8 cellular contexts compared by ENCODE assay signal in genomic region chr5:181221792-181222629, GRCh38. TPM values are rescaled to one million over a fixed set of nuclear protein-coding genes. Genes with fewer than 3 reads are reported as not detected.
DNase-seq lines count a peak whose midpoint lies in the region; ATAC-seq and TF ChIP-seq lines count a peak whose summit lies in the region.

No MANE protein-coding gene starts in this region.

- TF ChIP-seq CTCF in GM23338 (conservative IDR thresholded peaks at IDR 0.05; ENCODE audit: low read depth in 2 of 2) (no peak), upper lobe of left lung (IDR thresholded peaks at IDR 0.05) (no peak)

- WGBS in upper lobe of left lung, 2 donors: 6 to 17% methylated on average over 7 to 46 of the region's 50 CpGs

- H3K27me3 Mint-ChIP-seq in GM23338 (ENCODE audit: insufficient read depth, low read depth, poor library complexity): peaks cover 61% of the 10 kb centered on the region
- peaks cover 2% of the 10 kb centered on the region for H3K27me3 Mint-ChIP-seq in activated T-helper 2 cell treated with anti-CD3 and anti-CD28 coated beads, Interferon-gamma antibody, Interleukin-2, Interleukin-4, amounts not matched to agents 10 μg/mL and 5 μg/mL and 100 μg/mL, durations not matched to agents 14 hours and 24 hours and 36 hours (ENCODE audit: low read depth)

- peaks cover 25% of the 10 kb centered on the region for H3K79me2 ChIP-seq in GM23338 (replicated peaks; ENCODE audit: insufficient read depth)

- peaks cover 23% of the 10 kb centered on the region for H3K4me1 Mint-ChIP-seq in GM23338
- H3K4me1 Mint-ChIP-seq in activated T-helper 2 cell treated with anti-CD3 and anti-CD28 coated beads, Interferon-gamma antibody, Interleukin-2, Interleukin-4, amounts not matched to agents 10 μg/mL and 5 μg/mL and 100 μg/mL, durations not matched to agents 14 hours and 24 hours and 36 hours (ENCODE audit: low read depth): peaks cover 63% of the 10 kb centered on the region

- peak overlapping the region; percentile 99 for H3K4me3 Mint-ChIP-seq in GM23338
- H3K4me3 Mint-ChIP-seq in activated T-helper 2 cell treated with anti-CD3 and anti-CD28 coated beads, Interferon-gamma antibody, Interleukin-2, Interleukin-4, amounts not matched to agents 10 μg/mL and 5 μg/mL and 100 μg/mL, durations not matched to agents 14 hours and 24 hours and 36 hours (ENCODE audit: low read depth): peak overlapping the region; percentile 97

- H4K20me1 ChIP-seq in GM23338 (replicated peaks; ENCODE audit: insufficient read depth): no peaks in the 10 kb centered on the region; the same call in 1 of the 2 replicates

- peak overlapping the region; percentile 47; the same call in 1 of the 2 replicates for H3K27ac ChIP-seq in GM23338 (ENCODE audit: low read depth)
- H3K27ac ChIP-seq in upper lobe of left lung: peak overlapping the region; percentile 95 to 98 (median 96)

- H3K9me3 ChIP-seq in MG63 (no peaks in the 10 kb centered on the region), upper lobe of left lung (no peaks in the 10 kb centered on the region)

- H3K9me2 ChIP-seq in GM23338 (ENCODE audit: insufficient read depth): no peaks in the 10 kb centered on the region

- H3K4me1 ChIP-seq in GM23338 (ENCODE audit: insufficient read depth) (peaks cover 12% of the 10 kb centered on the region; the same call in 1 of the 2 replicates), upper lobe of left lung (peaks cover 27 to 56% (median 30%) of the 10 kb centered on the region in 4 donors)

- peak overlapping the region; percentile 93 for H3K27ac Mint-ChIP-seq in GM23338
- H3K27ac Mint-ChIP-seq in activated T-helper 2 cell treated with anti-CD3 and anti-CD28 coated beads, Interferon-gamma antibody, Interleukin-2, Interleukin-4, amounts not matched to agents 10 μg/mL and 5 μg/mL and 100 μg/mL, durations not matched to agents 14 hours and 24 hours and 36 hours: peak overlapping the region; percentile 98

- ATAC-seq in GM23338 (peak; percentile 41), upper lobe of left lung (ENCODE audit: low FRiP score in 2 of 2) (peak; percentile 73 to 82)

- H3K4me3 ChIP-seq in GM23338 (peak overlapping the region; percentile 66), MG63 (peak overlapping the region; percentile 96), upper lobe of left lung (peak overlapping the region; percentile 39 to 84 (median 80))

- peaks cover 6% of the 10 kb centered on the region; the same call in 1 of the 2 replicates for H3K36me3 ChIP-seq in GM23338 (ENCODE audit: insufficient read depth)
- H3K36me3 ChIP-seq in MG63: peaks cover 23% of the 10 kb centered on the region
- H3K36me3 ChIP-seq in upper lobe of left lung: peaks cover 0 to 3% (median 0%) of the 10 kb centered on the region in 4 donors

- TF ChIP-seq POLR2A in upper lobe of left lung (IDR thresholded peaks at IDR 0.05): peak in 1 of 4 donors; percentile 36

- peaks cover 15% of the 10 kb centered on the region; the same call in 2 of the 3 replicates for H3K36me3 Mint-ChIP-seq in GM23338 (ENCODE audit: low read depth)
- peaks cover 5% of the 10 kb centered on the region for H3K36me3 Mint-ChIP-seq in activated T-helper 2 cell treated with anti-CD3 and anti-CD28 coated beads, Interferon-gamma antibody, Interleukin-2, Interleukin-4, amounts not matched to agents 10 μg/mL and 5 μg/mL and 100 μg/mL, durations not matched to agents 14 hours and 24 hours and 36 hours (ENCODE audit: low read depth)

- peaks cover 16% of the 10 kb centered on the region for H3K9me3 Mint-ChIP-seq in GM23338
- H3K9me3 Mint-ChIP-seq in activated T-helper 2 cell treated with anti-CD3 and anti-CD28 coated beads, Interferon-gamma antibody, Interleukin-2, Interleukin-4, amounts not matched to agents 10 μg/mL and 5 μg/mL and 100 μg/mL, durations not matched to agents 14 hours and 24 hours and 36 hours: no peaks in the 10 kb centered on the region

- DNase-seq in Caki2 (ENCODE audit: low read depth): peak; percentile 98
- peak; percentile 92 for DNase-seq in GM23338 (ENCODE audit: low spot score)
- DNase-seq in MG63: peak; percentile 98
- peak; percentile 94 for DNase-seq in activated T-helper 2 cell treated with anti-CD3 and anti-CD28 coated beads, Interferon-gamma antibody, Interleukin-2, Interleukin-4, amounts not matched to agents 10 μg/mL and 5 μg/mL and 100 μg/mL, durations not matched to agents 14 hours and 24 hours and 36 hours (ENCODE audit: low spot score)
- DNase-seq in glomerular visceral epithelial cell (ENCODE audit: extremely low spot score): peak; percentile 97
- DNase-seq in pons (ENCODE audit: low spot score): peak; percentile 89
- peak; percentile 93 to 96 for DNase-seq in upper lobe of left lung
- no peak for DNase-seq in GM19240 (ENCODE audit: insufficient read length, low spot score)

- 0 out of 2 replicates have a peak overlapping the region, but pooled peaks have one; percentile 24 for H2AFZ ChIP-seq in GM23338

- no peak for TF ChIP-seq EP300 in upper lobe of left lung (IDR thresholded peaks at IDR 0.05)

- H3F3A ChIP-seq in GM23338 (replicated peaks; ENCODE audit: low read depth): peaks cover 13% of the 10 kb centered on the region

- in situ Hi-C loops in Caki2 (cut with HindIII; ENCODE audit: low pct_unique_long_range_greater_than_20kb, low sequenced_read_pairs): no loop called here

- intact Hi-C loops in activated T-helper 2 cell treated with anti-CD3 and anti-CD28 coated beads, Interferon-gamma antibody, Interleukin-2, Interleukin-4, amounts not matched to agents 10 μg/mL and 5 μg/mL and 100 μg/mL, durations not matched to agents 14 hours and 24 hours and 36 hours (cut with micrococcal nuclease): loop anchor here (1.0 to 2.0 kb wide), 2 partner anchors 15 to 417 kb away; no protein-coding TSS in a partner anchor

- H3K27me3 ChIP-seq in GM23338 (ENCODE audit: insufficient read depth) (no peaks in the 10 kb centered on the region; the same call in 1 of the 2 replicates), MG63 (no peaks in the 10 kb centered on the region), upper lobe of left lung (no peaks in the 10 kb centered on the region)

- H3K4me2 ChIP-seq in GM23338: peak overlapping the region; percentile 82

TF ChIP-seq in GM23338, 12 proteins besides CTCF, POLR2A, EP300 and RAD21 (continues in another document):
- TF ChIP-seq ZNF114 (CRISPR knock-in tag; IDR thresholded peaks at IDR 0.05) (no peak), NANOG (IDR thresholded peaks at IDR 0.05; ENCODE audit: borderline replicate concordance) (peak; percentile 48; the same call in 1 of the 2 replicates)

RNA-seq across cellular contexts. Expression of gene TRIM41, which starts 1.1 kb away (rescaled TPM):
- 17.9 and 32.2 TPM in 2 replicates for total RNA-seq in Caki2 (2014; rRNA removed; shearing (Covaris generic); ENCODE audit: low replicate concordance)
- 8.7 and 9.7 TPM in 2 replicates for total RNA-seq in GM23338 (2014; rRNA removed; shearing (Covaris generic))
- polyA plus RNA-seq in GM23338 (2016; fragmentation: Nextera tagmentation; extraction: Ambion mirVana): 6.2 and 7.3 TPM in 2 replicates
- 31.9 and 43.0 TPM in 2 replicates for total RNA-seq in MG63 (2014; rRNA removed; shearing (Covaris generic); ENCODE audit: low replicate concordance)
- 32.2 and 33.0 TPM in 2 replicates for total RNA-seq in activated T-helper 2 cell treated with anti-CD3 and anti-CD28 coated beads, Interferon-gamma antibody, Interleukin-2, Interleukin-4, amounts not matched to agents 10 μg/mL and 5 μg/mL and 100 μg/mL, durations not matched to agents 14 hours and 24 hours and 36 hours
- total RNA-seq in upper lobe of left lung: 10 to 100 TPM; 14.4 to 75.4 (median 34.1) TPM

RNA-seq across cellular contexts. Expression of gene TRIM7, which starts 17.0 kb away (rescaled TPM):
- 56.2 and 62.2 TPM in 2 replicates for total RNA-seq in Caki2 (2014; rRNA removed; shearing (Covaris generic); ENCODE audit: low replicate concordance)
- 0.56 and 0.66 TPM in 2 replicates for total RNA-seq in GM23338 (2014; rRNA removed; shearing (Covaris generic))
- polyA plus RNA-seq in GM23338 (2016; fragmentation: Nextera tagmentation; extraction: Ambion mirVana): 0.37 and 0.53 TPM in 2 replicates
- total RNA-seq in MG63 (2014; rRNA removed; shearing (Covaris generic); ENCODE audit: low replicate concordance): 15.6 and 22.6 TPM in 2 replicates
- total RNA-seq in activated T-helper 2 cell treated with anti-CD3 and anti-CD28 coated beads, Interferon-gamma antibody, Interleukin-2, Interleukin-4, amounts not matched to agents 10 μg/mL and 5 μg/mL and 100 μg/mL, durations not matched to agents 14 hours and 24 hours and 36 hours: 3.9 and 4.8 TPM in 2 replicates
- total RNA-seq in upper lobe of left lung: 1 to 10 TPM in 5 of 6 donors, under 1 TPM in 1; 0.83 to 6.7 (median 2.9) TPM

RNA-seq across cellular contexts. Expression of gene RACK1, which starts 21.7 kb away (rescaled TPM):
- 4,377 and 4,541 TPM in 2 replicates for total RNA-seq in Caki2 (2014; rRNA removed; shearing (Covaris generic); ENCODE audit: low replicate concordance)
- 4,589 and 4,798 TPM in 2 replicates for total RNA-seq in GM23338 (2014; rRNA removed; shearing (Covaris generic))
- 2,372 and 2,567 TPM in 2 replicates for polyA plus RNA-seq in GM23338 (2016; fragmentation: Nextera tagmentation; extraction: Ambion mirVana)
- total RNA-seq in MG63 (2014; rRNA removed; shearing (Covaris generic); ENCODE audit: low replicate concordance): 8,781 and 10,327 TPM in 2 replicates
- 2,110 and 2,123 TPM in 2 replicates for total RNA-seq in activated T-helper 2 cell treated with anti-CD3 and anti-CD28 coated beads, Interferon-gamma antibody, Interleukin-2, Interleukin-4, amounts not matched to agents 10 μg/mL and 5 μg/mL and 100 μg/mL, durations not matched to agents 14 hours and 24 hours and 36 hours
- total RNA-seq in upper lobe of left lung: 1,000 to 10,000 TPM in 5 of 6 donors, 100 to 1,000 TPM in 1; 801 to 1,863 (median 1,196) TPM

RNA-seq across cellular contexts. Expression of gene TRIM52, which starts 38.9 kb away (rescaled TPM):
- 1.3 and 12.9 TPM in 2 replicates for total RNA-seq in Caki2 (2014; rRNA removed; shearing (Covaris generic); ENCODE audit: low replicate concordance)
- 2.9 and 6.2 TPM in 2 replicates for total RNA-seq in GM23338 (2014; rRNA removed; shearing (Covaris generic))
- polyA plus RNA-seq in GM23338 (2016; fragmentation: Nextera tagmentation; extraction: Ambion mirVana): 4.1 and 8.1 TPM in 2 replicates
- total RNA-seq in MG63 (2014; rRNA removed; shearing (Covaris generic); ENCODE audit: low replicate concordance): 3.9 and 5.8 TPM in 2 replicates
- 15.5 and 16.9 TPM in 2 replicates for total RNA-seq in activated T-helper 2 cell treated with anti-CD3 and anti-CD28 coated beads, Interferon-gamma antibody, Interleukin-2, Interleukin-4, amounts not matched to agents 10 μg/mL and 5 μg/mL and 100 μg/mL, durations not matched to agents 14 hours and 24 hours and 36 hours
- 10 to 100 TPM; 12.3 to 47.1 (median 15.6) TPM for total RNA-seq in upper lobe of left lung
